In genomic region chr19:13400296-13400695, GRCh38 we compare ENCODE assay signal across 30 cellular contexts.
"Had no signal": no experiment of that assay in that cellular context is flagged by ENCODE, and none has a peak within 500 bp of the region (broad histone marks: within the 10 kb centered on the region; RNA-seq: fewer than 3 reads in every experiment).

No MANE protein-coding gene starts in this region.

- DNase-seq: activated CD4-positive, alpha-beta T cell treated with anti-CD3 and anti-CD28 coated beads for 4 hours; activated CD4-positive, alpha-beta T cell treated with anti-CD3 and anti-CD28 coated beads, Interleukin-2, amount 50 U/mL, for 4 hours; activated naive CD4-positive, alpha-beta T cell treated with Interleukin-2 at 50 U/mL for 16 hours; activated T-cell treated with anti-CD3 and anti-CD28 coated beads for 4 hours; activated T-cell treated with anti-CD3 and anti-CD28 coated beads, Interleukin-2, amount 50 U/mL, for 72 hours; aorta; body of pancreas; cerebellar nuclear complex; dorsolateral prefrontal cortex; glutamatergic neuron; left cardiac atrium; left ventricle myocardium superior; mammary epithelial cell; naive B cell; nephron progenitor cell; right lobe of liver; stimulated activated CD4-positive, alpha-beta T cell treated with anti-CD3 and anti-CD28 coated beads, Interleukin-2, amount 100 ng/mL, for 48 hours; stimulated activated naive CD4-positive, alpha-beta T cell treated with Interleukin-2 at 50 U/mL for 16 hours; testis; transverse colon had no signal

- H3K36me3 Mint-ChIP-seq: activated naive CD8-positive, alpha-beta T cell; mesothelial cell of epicardium had no signal

- H3K9me3 ChIP-seq: body of pancreas, neutrophil, right lobe of liver, testis had no signal

- H3K27ac ChIP-seq: body of pancreas, cardiac muscle cell, coronary artery, neutrophil, right lobe of liver, testis, transverse colon, VCaP had no signal

- H3K4me1 Mint-ChIP-seq: mesothelial cell of epicardium had no signal

- ATAC-seq: activated T-cell treated with anti-CD3 and anti-CD28 coated beads, Interleukin-2, amount 50 U/mL, for 72 hours; body of pancreas; esophagus mucosa; left cardiac atrium; left ventricle myocardium superior; right lobe of liver had no signal

- H3K4me1 ChIP-seq: body of pancreas, right lobe of liver, testis, transverse colon had no signal

- FAIRE-seq: endothelial cell of umbilical vein, frontal cortex, islet of Langerhans had no signal

- H3K27ac Mint-ChIP-seq: activated naive CD8-positive, alpha-beta T cell; activated T-cell treated with anti-CD3 and anti-CD28 coated beads, Interleukin-2, amount 50 U/mL, for 72 hours; mesothelial cell of epicardium; naive B cell; nephron progenitor cell had no signal

- H3K36me3 ChIP-seq: cardiac muscle cell, neutrophil, right lobe of liver, transverse colon had no signal

- H3K27me3 ChIP-seq: body of pancreas, cardiac muscle cell, dorsolateral prefrontal cortex, neutrophil, right lobe of liver, testis had no signal

- H3K4me3 ChIP-seq: body of pancreas, cardiac muscle cell, coronary artery, dorsolateral prefrontal cortex, right lobe of liver, testis, transverse colon had no signal

- H3K4me3 Mint-ChIP-seq: activated naive CD8-positive, alpha-beta T cell; activated T-cell treated with anti-CD3 and anti-CD28 coated beads, Interleukin-2, amount 50 U/mL, for 72 hours; mesothelial cell of epicardium; naive B cell; nephron progenitor cell had no signal
